Comparison of ENCODE assay signal across 10 cellular contexts in genomic region chr11:86303257-86303656, GRCh38. TPM values are rescaled to one million over a fixed set of nuclear protein-coding genes. Genes with fewer than 3 reads are reported as not detected.
A peak's percentile ranks its signal among the peaks of the same experiment; 100 is the strongest.
DNase-seq lines count a peak whose midpoint lies in the region; ATAC-seq and TF ChIP-seq lines count a peak whose summit lies in the region.
"Had no signal": no experiment of that assay in that cellular context is flagged by ENCODE, and none has a peak within 500 bp of the region (broad histone marks: within the 10 kb centered on the region; RNA-seq: fewer than 3 reads in every experiment).

No MANE protein-coding gene starts in this region.

- H2AFZ ChIP-seq in OCI-LY3 (ENCODE audit: low read depth, low read length) = no peak overlapping the region

- H3K27ac ChIP-seq in OCI-LY3 (ENCODE audit: low read length) = no peak overlapping the region

- no peaks in the 10 kb centered on the region for H4K20me1 ChIP-seq in OCI-LY3 (ENCODE audit: insufficient read depth, low read length)

- peak overlapping the region; percentile 87 for H3K4me2 ChIP-seq in OCI-LY3 (ENCODE audit: low read length)

- H3K4me3 ChIP-seq in GM12865 (ENCODE audit: low read depth, low read length) = peak overlapping the region; percentile 77
- H3K4me3 ChIP-seq in OCI-LY3 (ENCODE audit: low read length) = peak overlapping the region; percentile 89

- no peaks in the 10 kb centered on the region for H3K36me3 ChIP-seq in OCI-LY3 (replicated peaks; ENCODE audit: low read depth, low read length)
- H3K36me3 ChIP-seq: neutrophil had no signal

- H3K9ac ChIP-seq in OCI-LY3 (ENCODE audit: low read length) = peak overlapping the region; percentile 85

- TF ChIP-seq CTCF in GM12865 (IDR thresholded peaks at IDR 0.05; ENCODE audit: insufficient read depth, low read depth, low read length, missing control alignments) = no peak
- TF ChIP-seq CTCF in OCI-LY3 (IDR thresholded peaks at IDR 0.05; ENCODE audit: low read depth, low read length) = no peak
- TF ChIP-seq CTCF in endothelial cell (IDR thresholded peaks at IDR 0.05; ENCODE audit: unreplicated experiment) = no peak
- no peak for TF ChIP-seq CTCF in progenitor cell of endocrine pancreas (IDR thresholded peaks at IDR 0.05; ENCODE audit: unreplicated experiment)

- intact Hi-C loops in head of caudate nucleus (cut with DNase I) = loop anchor here (2.0 kb wide), 1 partner anchor 58 kb away; the partner anchor contains the start of gene EED

- H3K9me3 Mint-ChIP-seq in endothelial cell (ENCODE audit: unreplicated experiment) = no peaks in the 10 kb centered on the region
- no peaks in the 10 kb centered on the region for H3K9me3 Mint-ChIP-seq in progenitor cell of endocrine pancreas (ENCODE audit: low read depth)

- ATAC-seq in left lobe of liver = no peak

- no peaks in the 10 kb centered on the region for H3K27me3 ChIP-seq in OCI-LY3 (ENCODE audit: low read depth, low read length)

- H3K27me3 Mint-ChIP-seq in endothelial cell (ENCODE audit: unreplicated experiment) = peaks cover 1% of the 10 kb centered on the region
- no peaks in the 10 kb centered on the region for H3K27me3 Mint-ChIP-seq in progenitor cell of endocrine pancreas

- no peaks in the 10 kb centered on the region for H3K9me3 ChIP-seq in OCI-LY3 (ENCODE audit: insufficient read depth, low read length)
- H3K9me3 ChIP-seq: neutrophil had no signal

- peaks cover 23% of the 10 kb centered on the region for H3K4me1 ChIP-seq in OCI-LY3 (ENCODE audit: low read length)

- H3K36me3 Mint-ChIP-seq in endothelial cell (ENCODE audit: low read depth, unreplicated experiment) = peaks cover 2% of the 10 kb centered on the region
- peaks cover 9% of the 10 kb centered on the region for H3K36me3 Mint-ChIP-seq in progenitor cell of endocrine pancreas (ENCODE audit: insufficient read depth)

- H3K4me1 Mint-ChIP-seq in endothelial cell (ENCODE audit: unreplicated experiment) (peaks cover 8% of the 10 kb centered on the region), progenitor cell of endocrine pancreas (ENCODE audit: low read depth) (peaks cover 17% of the 10 kb centered on the region)

- peak overlapping the region; percentile 95 for H3K27ac Mint-ChIP-seq in endothelial cell (ENCODE audit: unreplicated experiment)
- peak overlapping the region; percentile 71 for H3K27ac Mint-ChIP-seq in progenitor cell of endocrine pancreas

- no peak for DNase-seq in GM12865 (ENCODE audit: low read depth)
- DNase-seq in endothelial cell (ENCODE audit: low spot score) = no peak
- DNase-seq in progenitor cell of endocrine pancreas (ENCODE audit: low spot score, unreplicated experiment) = no peak
- no peak for DNase-seq in DMS153 treated with DMSO at 0.1 percent for 48 hours (lab: John Stamatoyannopoulos, UW; ENCODE audit: unreplicated experiment)
- no peak for DNase-seq in head of caudate nucleus
- no peak for DNase-seq in activated effector memory CD4-positive, alpha-beta T cell treated with anti-CD3 and anti-CD28 coated beads, Interleukin-2, amount 50 U/mL, for 16 hours
- DNase-seq in left lobe of liver (ENCODE audit: low spot score) = no peak
- DNase-seq: activated CD4-positive, alpha-beta T cell treated with anti-CD3 and anti-CD28 coated beads for 48 hours had no signal

- peak overlapping the region; percentile 99 for H3K4me3 Mint-ChIP-seq in endothelial cell (ENCODE audit: unreplicated experiment)
- H3K4me3 Mint-ChIP-seq in progenitor cell of endocrine pancreas (ENCODE audit: low read depth) = peak overlapping the region; percentile 100

- peaks cover 33% of the 10 kb centered on the region for H3K79me2 ChIP-seq in OCI-LY3 (ENCODE audit: low read length)

RNA-seq across cellular contexts. Expression of gene HIKESHI, which starts 1.2 kb away (rescaled TPM):
- total RNA-seq in endothelial cell (ENCODE audit: unreplicated experiment) (36.7 TPM), progenitor cell of endocrine pancreas (50.8 and 53.6 TPM in 2 replicates), left lobe of liver (11.5 TPM)

RNA-seq across cellular contexts. Expression of gene EED, which starts 58.7 kb away (rescaled TPM):
- 18.5 TPM for total RNA-seq in endothelial cell (ENCODE audit: unreplicated experiment)
- total RNA-seq in progenitor cell of endocrine pancreas = 33.5 and 34.6 TPM in 2 replicates
- 7.5 TPM for total RNA-seq in left lobe of liver
